In genomic region chr15:100307241-100307855, GRCh38 we compare ENCODE assay signal across 16 cellular contexts. TPM values are rescaled to one million over a fixed set of nuclear protein-coding genes. Genes with fewer than 3 reads are reported as not detected.
DNase-seq lines count a peak whose midpoint lies in the region; ATAC-seq, FAIRE-seq and TF ChIP-seq lines count a peak whose summit lies in the region.
"Had no signal": no experiment of that assay in that cellular context is flagged by ENCODE, and none has a peak within 500 bp of the region (broad histone marks: within the 10 kb centered on the region; RNA-seq: fewer than 3 reads in every experiment).

No MANE protein-coding gene starts in this region.

- TF ChIP-seq CTCF in DND-41 (IDR thresholded peaks at IDR 0.05; ENCODE audit: borderline replicate concordance, extremely low read depth, low read length, poor library complexity, severe bottlenecking) (no peak), RWPE1 (conservative IDR thresholded peaks at IDR 0.05; ENCODE audit: low read depth) (no peak)

- H3K27me3 Mint-ChIP-seq in CD4-positive, CD25-positive, alpha-beta regulatory T cell = no peaks in the 10 kb centered on the region
- H3K27me3 Mint-ChIP-seq: activated CD4-positive, alpha-beta memory T cell treated with anti-CD3 and anti-CD28 coated beads for 36 hours had no signal

- H3K4me2 ChIP-seq in DND-41 (ENCODE audit: insufficient read depth, low read length) = peak overlapping the region; percentile 65

- POLR2A ChIA-PET in RWPE1 (lab: Yijun Ruan, JAX; ENCODE audit: low non-redundant PET) = no interaction called here

- peaks cover 86% of the 10 kb centered on the region for H3K79me2 ChIP-seq in DND-41 (ENCODE audit: insufficient read depth, low read length)

- no peaks in the 10 kb centered on the region for H4K20me1 ChIP-seq in DND-41 (ENCODE audit: insufficient read depth, low read length)

- H3K27me3 ChIP-seq in CD4-positive, CD25-positive, alpha-beta regulatory T cell (ENCODE audit: control insufficient read depth, insufficient read depth, low read length) = no peaks in the 10 kb centered on the region
- H3K27me3 ChIP-seq in DND-41 (ENCODE audit: insufficient read depth, low read length, poor library complexity) (no peaks in the 10 kb centered on the region), muscle layer of colon (ENCODE audit: control insufficient read depth in 1 of 2, insufficient read depth in 2 of 2, low read length in 2 of 2) (peaks cover 0 to 3% of the 10 kb centered on the region in 2 donors), small intestine (ENCODE audit: control insufficient read depth in 2 of 2, insufficient read depth in 2 of 2, low read length in 2 of 2) (no peaks in the 10 kb centered on the region)

- no peak for DNase-seq in CD4-positive, CD25-positive, alpha-beta regulatory T cell
- DNase-seq in DND-41 (peak; percentile 94), RWPE1 (ENCODE audit: low spot score) (no peak), small intestine (no peak), GF-D8 (lab: John Stamatoyannopoulos, UW) (no peak)
- DNase-seq: activated CD4-positive, alpha-beta memory T cell treated with anti-CD3 and anti-CD28 coated beads for 36 hours; foreskin melanocyte; H7; lower lobe of right lung; natural killer cell; NCI-H1694; NCI-H510A treated with DMSO at 0.1 percent for 48 hours; PC-3 had no signal

- H3K4me1 Mint-ChIP-seq in CD4-positive, CD25-positive, alpha-beta regulatory T cell = peaks cover 0 to 3% (median 0%) of the 10 kb centered on the region in 4 donors
- H3K4me1 Mint-ChIP-seq: natural killer cell had no signal

- H3K4me1 ChIP-seq in CD4-positive, CD25-positive, alpha-beta regulatory T cell (ENCODE audit: control insufficient read depth, insufficient read depth, low read length, poor library complexity, severe bottlenecking) = no peaks in the 10 kb centered on the region
- H3K4me1 ChIP-seq in DND-41 (ENCODE audit: insufficient read depth, low read length) = peaks cover 70% of the 10 kb centered on the region
- H3K4me1 ChIP-seq in muscle layer of colon (ENCODE audit: insufficient read depth, low read length) = peaks cover 28% of the 10 kb centered on the region
- no peaks in the 10 kb centered on the region for H3K4me1 ChIP-seq in small intestine (ENCODE audit: control insufficient read depth in 2 of 2, insufficient read depth in 1 of 2, low read depth in 1 of 2, low read length in 1 of 2)

- H3K27ac Mint-ChIP-seq in CD4-positive, CD25-positive, alpha-beta regulatory T cell = peak overlapping the region in 2 of 3 donors; percentile 69 to 79
- H3K27ac Mint-ChIP-seq: activated CD4-positive, alpha-beta memory T cell treated with anti-CD3 and anti-CD28 coated beads for 36 hours; natural killer cell had no signal

- H3K9ac ChIP-seq in DND-41 (ENCODE audit: low read depth, low read length) = peak overlapping the region; percentile 62
- H3K9ac ChIP-seq in muscle layer of colon (ENCODE audit: low read length) = no peak overlapping the region

- CTCF ChIA-PET in RWPE1 (lab: Yijun Ruan, JAX) = interaction anchor here (1.1 kb wide), 1 partner anchor 43 kb away, joined by 3 read pairs; no protein-coding TSS in a partner anchor

- H3K27ac ChIP-seq in CD4-positive, CD25-positive, alpha-beta regulatory T cell (ENCODE audit: insufficient read depth, low read length, poor library complexity, severe bottlenecking) = no peak overlapping the region
- H3K27ac ChIP-seq in DND-41 (ENCODE audit: low read length) (peak overlapping the region; percentile 98), RWPE1 (peak overlapping the region; percentile 55), muscle layer of colon (ENCODE audit: low read depth, low read length) (peak overlapping the region; percentile 21), small intestine (ENCODE audit: low read depth in 1 of 2, low read length in 1 of 2) (no peak overlapping the region)
- H3K27ac ChIP-seq: lower lobe of right lung had no signal

- no peak overlapping the region for H3K4me3 Mint-ChIP-seq in CD4-positive, CD25-positive, alpha-beta regulatory T cell
- H3K4me3 Mint-ChIP-seq: activated CD4-positive, alpha-beta memory T cell treated with anti-CD3 and anti-CD28 coated beads for 36 hours; natural killer cell had no signal

- H3K36me3 ChIP-seq in CD4-positive, CD25-positive, alpha-beta regulatory T cell (ENCODE audit: control insufficient read depth, insufficient read depth, low read length) = no peaks in the 10 kb centered on the region
- H3K36me3 ChIP-seq in DND-41 (ENCODE audit: insufficient read depth, low read length) (peaks cover 67% of the 10 kb centered on the region), muscle layer of colon (ENCODE audit: insufficient read depth, low read length) (no peaks in the 10 kb centered on the region), small intestine (ENCODE audit: control insufficient read depth in 2 of 2, insufficient read depth in 2 of 2, low read length in 2 of 2) (no peaks in the 10 kb centered on the region)
- H3K36me3 ChIP-seq: lower lobe of right lung had no signal

- FAIRE-seq in small intestine (lab: Jason Lieb, UNC) = no peak
- FAIRE-seq: D721Med had no signal

- H3K4me3 ChIP-seq in CD4-positive, CD25-positive, alpha-beta regulatory T cell (ENCODE audit: low read depth, low read length) = no peak overlapping the region
- H3K4me3 ChIP-seq in DND-41 (ENCODE audit: low read depth in 1 of 2, low read length in 2 of 2) (peak overlapping the region in 1 of 2 experiments; percentile 27; a peak in 2 of 4 replicates), muscle layer of colon (ENCODE audit: low read depth in 1 of 2, low read length in 2 of 2) (no peak overlapping the region), small intestine (ENCODE audit: low read depth in 1 of 2, low read length in 2 of 2) (no peak overlapping the region)
- H3K4me3 ChIP-seq: lower lobe of right lung had no signal

- H3K9me3 Mint-ChIP-seq in CD4-positive, CD25-positive, alpha-beta regulatory T cell = no peaks in the 10 kb centered on the region
- H3K9me3 Mint-ChIP-seq: natural killer cell had no signal

- ATAC-seq in CD4-positive, CD25-positive, alpha-beta regulatory T cell (ENCODE audit: low read depth in 2 of 2) = no peak
- ATAC-seq in DND-41 (ENCODE audit: insufficient read depth, low read depth) (peak; percentile 92), GM18498 (IDR thresholded peaks at IDR 0.05; ENCODE audit: unreplicated experiment) (no peak)
- ATAC-seq: lower lobe of right lung, natural killer cell, PC-3 had no signal

- H3K36me3 Mint-ChIP-seq in CD4-positive, CD25-positive, alpha-beta regulatory T cell = peaks cover 17% of the 10 kb centered on the region
- H3K36me3 Mint-ChIP-seq: natural killer cell had no signal

- H2AFZ ChIP-seq in DND-41 (ENCODE audit: low read depth, low read length) = no peak overlapping the region

- H3K9me3 ChIP-seq in CD4-positive, CD25-positive, alpha-beta regulatory T cell (ENCODE audit: control insufficient read depth in 2 of 2, low read length in 2 of 2) = no peaks in the 10 kb centered on the region
- H3K9me3 ChIP-seq in DND-41 (ENCODE audit: insufficient read depth, low read length, severe bottlenecking) = peaks cover 8% of the 10 kb centered on the region
- H3K9me3 ChIP-seq in muscle layer of colon (ENCODE audit: low read length) = no peaks in the 10 kb centered on the region
- no peaks in the 10 kb centered on the region for H3K9me3 ChIP-seq in small intestine (ENCODE audit: control insufficient read depth, low read depth)
- H3K9me3 ChIP-seq: lower lobe of right lung had no signal

- WGBS in small intestine, 3 donors = 79 to 92% (median 83%) methylated on average over 9 of the region's 9 CpGs

RNA-seq across cellular contexts. Expression of gene ADAMTS17, which starts 34.4 kb away (rescaled TPM):
- 8.2 TPM for total RNA-seq in CD4-positive, CD25-positive, alpha-beta regulatory T cell
- 1 to 10 TPM in 1 of 4 donors, under 1 TPM in 2, not detected in 1; 0.20 to 1.0 (median 0.31) TPM for polyA plus RNA-seq in CD4-positive, CD25-positive, alpha-beta regulatory T cell
- polyA plus RNA-seq in small intestine = 1 to 10 TPM in 1 of 3 donors, under 1 TPM in 2; 0.45 to 1.9 (median 0.54) TPM

Comparison
In these comparisons a context has a peak if more than half of its experiments do, and no peak if none do; other contexts are left out.
1. H3K27ac ChIP-seq: peak in DND-41 (single experiment), RWPE1 (single experiment) and muscle layer of colon (single experiment); none in CD4-positive, CD25-positive, alpha-beta regulatory T cell (single experiment) and small intestine (0 of 2).